8 cellular contexts compared by ENCODE assay signal in genomic region chr6:152983637-152984386, GRCh38. TPM values are rescaled to one million over a fixed set of nuclear protein-coding genes. Genes with fewer than 3 reads are reported as not detected.
DNase-seq lines count a peak whose midpoint lies in the region; ATAC-seq, FAIRE-seq and TF ChIP-seq lines count a peak whose summit lies in the region.

No MANE protein-coding gene starts in this region.

- no peaks in the 10 kb centered on the region for H3K9me3 Mint-ChIP-seq in CD4-positive, CD25-positive, alpha-beta regulatory T cell
- no peaks in the 10 kb centered on the region for H3K9me3 Mint-ChIP-seq in activated T-helper 17 cell treated with anti-CD3 and anti-CD28 coated beads, Interleukin-2, amount 50 U/mL, for 72 hours
- H3K9me3 Mint-ChIP-seq in naive thymus-derived CD8-positive, alpha-beta T cell = no peaks in the 10 kb centered on the region
- H3K9me3 Mint-ChIP-seq in stimulated activated naive B cell treated with anti-CD40 and anti-IgM and Interleukin-4, amounts not matched to agents 10 μg/mL and 1 μg/mL and 100 μg/mL, for 72 hours = no peaks in the 10 kb centered on the region

- H3K4me3 ChIP-seq in CD4-positive, CD25-positive, alpha-beta regulatory T cell (ENCODE audit: low read depth, low read length) = peak overlapping the region; percentile 96
- H3K4me3 ChIP-seq in fibroblast of lung (replicated peaks in 1 of 4; ENCODE audit: control extremely low read depth in 1 of 4, insufficient read depth in 1 of 4, low read depth in 3 of 4, low read length in 4 of 4) = peak overlapping the region; percentile 47 to 94 (median 88)

- no peaks in the 10 kb centered on the region for H3K36me3 ChIP-seq in CD4-positive, CD25-positive, alpha-beta regulatory T cell (ENCODE audit: control insufficient read depth, insufficient read depth, low read length)
- H3K36me3 ChIP-seq in fibroblast of lung (ENCODE audit: control insufficient read depth, insufficient read depth, low read length) = no peaks in the 10 kb centered on the region

- H3K4me1 ChIP-seq in CD4-positive, CD25-positive, alpha-beta regulatory T cell (ENCODE audit: control insufficient read depth, insufficient read depth, low read length, poor library complexity, severe bottlenecking) = peaks cover 54% of the 10 kb centered on the region
- H3K4me1 ChIP-seq in fibroblast of lung (ENCODE audit: control insufficient read depth, extremely low read depth, insufficient read depth, low read length) = peaks cover 5% of the 10 kb centered on the region

- peak overlapping the region; percentile 40 to 99 (median 97) for H3K27ac Mint-ChIP-seq in CD4-positive, CD25-positive, alpha-beta regulatory T cell
- peak overlapping the region; percentile 94 for H3K27ac Mint-ChIP-seq in activated T-helper 17 cell treated with anti-CD3 and anti-CD28 coated beads, Interleukin-2, amount 50 U/mL, for 72 hours
- peak overlapping the region; percentile 95 to 100 (median 98) for H3K27ac Mint-ChIP-seq in naive thymus-derived CD8-positive, alpha-beta T cell
- H3K27ac Mint-ChIP-seq in stimulated activated naive B cell treated with anti-CD40 and anti-IgM and Interleukin-4, amounts not matched to agents 10 μg/mL and 1 μg/mL and 100 μg/mL, for 72 hours = peak overlapping the region; percentile 98

- ATAC-seq in CD4-positive, CD25-positive, alpha-beta regulatory T cell (ENCODE audit: low read depth in 2 of 2) = peak in 1 of 2 donors; percentile 6
- ATAC-seq in GM19452 (IDR thresholded peaks at IDR 0.05; ENCODE audit: unreplicated experiment) = peak; percentile 23
- ATAC-seq in activated T-helper 17 cell treated with anti-CD3 and anti-CD28 coated beads, Interleukin-2, amount 50 U/mL, for 72 hours (replicated peaks) = peak; percentile 59
- no peak for ATAC-seq in naive thymus-derived CD8-positive, alpha-beta T cell
- ATAC-seq in stimulated activated naive B cell treated with anti-CD40 and anti-IgM and Interleukin-4, amounts not matched to agents 10 μg/mL and 1 μg/mL and 100 μg/mL, for 72 hours (replicated peaks) = peak; percentile 44 to 50

- peaks cover 32 to 64% (median 38%) of the 10 kb centered on the region in 4 donors for H3K4me1 Mint-ChIP-seq in CD4-positive, CD25-positive, alpha-beta regulatory T cell
- H3K4me1 Mint-ChIP-seq in activated T-helper 17 cell treated with anti-CD3 and anti-CD28 coated beads, Interleukin-2, amount 50 U/mL, for 72 hours = peaks cover 25% of the 10 kb centered on the region
- H3K4me1 Mint-ChIP-seq in naive thymus-derived CD8-positive, alpha-beta T cell = peaks cover 20 to 57% (median 43%) of the 10 kb centered on the region in 4 donors
- peaks cover 17 to 38% of the 10 kb centered on the region in 2 donors for H3K4me1 Mint-ChIP-seq in stimulated activated naive B cell treated with anti-CD40 and anti-IgM and Interleukin-4, amounts not matched to agents 10 μg/mL and 1 μg/mL and 100 μg/mL, for 72 hours

- H3K36me3 Mint-ChIP-seq in CD4-positive, CD25-positive, alpha-beta regulatory T cell = no peaks in the 10 kb centered on the region
- peaks cover 75% of the 10 kb centered on the region for H3K36me3 Mint-ChIP-seq in activated T-helper 17 cell treated with anti-CD3 and anti-CD28 coated beads, Interleukin-2, amount 50 U/mL, for 72 hours (ENCODE audit: low read depth)
- H3K36me3 Mint-ChIP-seq in naive thymus-derived CD8-positive, alpha-beta T cell = peaks cover 0 to 11% (median 0%) of the 10 kb centered on the region in 3 donors
- H3K36me3 Mint-ChIP-seq in stimulated activated naive B cell treated with anti-CD40 and anti-IgM and Interleukin-4, amounts not matched to agents 10 μg/mL and 1 μg/mL and 100 μg/mL, for 72 hours = peaks cover 9 to 28% of the 10 kb centered on the region in 2 donors

- H3K27me3 Mint-ChIP-seq in CD4-positive, CD25-positive, alpha-beta regulatory T cell = no peaks in the 10 kb centered on the region
- no peaks in the 10 kb centered on the region for H3K27me3 Mint-ChIP-seq in activated T-helper 17 cell treated with anti-CD3 and anti-CD28 coated beads, Interleukin-2, amount 50 U/mL, for 72 hours
- H3K27me3 Mint-ChIP-seq in naive thymus-derived CD8-positive, alpha-beta T cell = peaks cover 0 to 3% (median 0%) of the 10 kb centered on the region in 5 donors
- no peaks in the 10 kb centered on the region for H3K27me3 Mint-ChIP-seq in stimulated activated naive B cell treated with anti-CD40 and anti-IgM and Interleukin-4, amounts not matched to agents 10 μg/mL and 1 μg/mL and 100 μg/mL, for 72 hours

- FAIRE-seq in RCC 7860 (lab: Jason Lieb, UNC) = peak; percentile 80

- peak in 2 of 3 donors; percentile 84 to 91 for DNase-seq in CD4-positive, CD25-positive, alpha-beta regulatory T cell
- peak; percentile 72 for DNase-seq in HS-27A (ENCODE audit: low read depth)
- peak; percentile 55 for DNase-seq in RCC 7860 (ENCODE audit: low spot score)
- peak; percentile 81 to 85 for DNase-seq in fibroblast of lung (ENCODE audit: low read depth in 2 of 2)
- DNase-seq in naive thymus-derived CD8-positive, alpha-beta T cell = peak in 5 of 10 donors; percentile 87 to 97 (median 94)
- DNase-seq in stimulated activated naive B cell treated with anti-CD40 and anti-IgM and Interleukin-4, amounts not matched to agents 10 μg/mL and 1 μg/mL and 100 μg/mL, for 72 hours = peak; percentile 64

- peak overlapping the region; percentile 92 for H3K4me2 ChIP-seq in fibroblast of lung (ENCODE audit: extremely low read depth, insufficient read depth, low read length)

- H3K9me3 ChIP-seq in CD4-positive, CD25-positive, alpha-beta regulatory T cell (ENCODE audit: control insufficient read depth in 2 of 2, low read length in 2 of 2) = no peaks in the 10 kb centered on the region
- H3K9me3 ChIP-seq in fibroblast of lung (ENCODE audit: control insufficient read depth, insufficient read depth, low read depth, low read length) = no peaks in the 10 kb centered on the region

- peak overlapping the region; percentile 86 for H3K9ac ChIP-seq in fibroblast of lung (ENCODE audit: insufficient read depth, low read length)

- peak overlapping the region; percentile 92 for H3K27ac ChIP-seq in CD4-positive, CD25-positive, alpha-beta regulatory T cell (ENCODE audit: insufficient read depth, low read length, poor library complexity, severe bottlenecking)
- peak overlapping the region; percentile 95 for H3K27ac ChIP-seq in fibroblast of lung (ENCODE audit: insufficient read depth, low read length)

- no peak for TF ChIP-seq CTCF in fibroblast of lung (conservative IDR thresholded peaks at IDR 0.05 in 1 of 2, IDR thresholded peaks at IDR 0.05 in 1 of 2; ENCODE audit: low read depth in 1 of 2, low read length in 2 of 2)

- H4K20me1 ChIP-seq in fibroblast of lung (ENCODE audit: control insufficient read depth, extremely low read depth, insufficient read depth, low read length) = no peaks in the 10 kb centered on the region

- H3K4me3 Mint-ChIP-seq in CD4-positive, CD25-positive, alpha-beta regulatory T cell = peak overlapping the region; percentile 94 to 99 (median 99)
- peak overlapping the region; percentile 88 for H3K4me3 Mint-ChIP-seq in activated T-helper 17 cell treated with anti-CD3 and anti-CD28 coated beads, Interleukin-2, amount 50 U/mL, for 72 hours
- H3K4me3 Mint-ChIP-seq in naive thymus-derived CD8-positive, alpha-beta T cell = peak overlapping the region; percentile 89 to 100 (median 98)
- peak overlapping the region; percentile 87 to 96 for H3K4me3 Mint-ChIP-seq in stimulated activated naive B cell treated with anti-CD40 and anti-IgM and Interleukin-4, amounts not matched to agents 10 μg/mL and 1 μg/mL and 100 μg/mL, for 72 hours

- H3K27me3 ChIP-seq in CD4-positive, CD25-positive, alpha-beta regulatory T cell (ENCODE audit: control insufficient read depth, insufficient read depth, low read length) = no peaks in the 10 kb centered on the region
- H3K27me3 ChIP-seq in fibroblast of lung (ENCODE audit: control insufficient read depth, insufficient read depth, low read length) = no peaks in the 10 kb centered on the region

- no peak overlapping the region for H2AFZ ChIP-seq in fibroblast of lung (ENCODE audit: low read length)

- peaks cover 66% of the 10 kb centered on the region for H3K79me2 ChIP-seq in fibroblast of lung (ENCODE audit: control insufficient read depth, insufficient read depth, low read length)

- POLR2A ChIA-PET in naive thymus-derived CD8-positive, alpha-beta T cell (lab: Charles Lee) = interaction anchor here (1.0 to 1.7 kb wide), 5 partner anchors 11 to 1594 kb away, joined by 3 to 7 read pairs (median 6); partner anchors contain the start of gene RMND1

RNA-seq across cellular contexts. Expression of gene FBXO5, which starts 1.0 kb away (rescaled TPM):
- 7.9 TPM for total RNA-seq in CD4-positive, CD25-positive, alpha-beta regulatory T cell
- polyA plus RNA-seq in CD4-positive, CD25-positive, alpha-beta regulatory T cell = 1 to 10 TPM; 5.6 to 9.2 (median 7.7) TPM
- 10 to 100 TPM; 39.7 to 41.4 TPM for total RNA-seq in activated T-helper 17 cell treated with anti-CD3 and anti-CD28 coated beads, Interleukin-2, amount 50 U/mL, for 72 hours
- 6.9 and 8.4 TPM in 2 replicates for total RNA-seq in fibroblast of lung
- polyA plus RNA-seq in fibroblast of lung = 11.7 and 26.1 TPM in 2 replicates
- 7.9 and 16.8 TPM in 2 replicates for polyA plus RNA-seq in fibroblast of lung (2012)
- polyA minus RNA-seq in fibroblast of lung (ENCODE audit: low replicate concordance) = 0.12 and 1.0 TPM in 2 replicates
- total RNA-seq in naive thymus-derived CD8-positive, alpha-beta T cell = 1 to 10 TPM; 7.8 TPM
- 1 to 10 TPM; 4.3 to 7.1 (median 5.9) TPM for polyA plus RNA-seq in naive thymus-derived CD8-positive, alpha-beta T cell

RNA-seq across cellular contexts. Expression of gene MTRF1L, which starts 18.7 kb away (rescaled TPM):
- total RNA-seq in CD4-positive, CD25-positive, alpha-beta regulatory T cell = 17.2 TPM
- polyA plus RNA-seq in CD4-positive, CD25-positive, alpha-beta regulatory T cell = 10 to 100 TPM in 2 of 4 donors, 1 to 10 TPM in 2; 7.6 to 12.0 (median 9.2) TPM
- 10 to 100 TPM; 15.4 to 22.4 TPM for total RNA-seq in activated T-helper 17 cell treated with anti-CD3 and anti-CD28 coated beads, Interleukin-2, amount 50 U/mL, for 72 hours
- 13.4 and 15.7 TPM in 2 replicates for total RNA-seq in fibroblast of lung
- 17.8 and 20.0 TPM in 2 replicates for polyA plus RNA-seq in fibroblast of lung
- 14.2 and 17.5 TPM in 2 replicates for polyA plus RNA-seq in fibroblast of lung (2012)
- polyA minus RNA-seq in fibroblast of lung (ENCODE audit: low replicate concordance) = 0.37 and 0.47 TPM in 2 replicates
- 10 to 100 TPM; 14.6 to 17.4 TPM for total RNA-seq in naive thymus-derived CD8-positive, alpha-beta T cell
- 1 to 10 TPM; 7.3 to 9.5 (median 7.7) TPM for polyA plus RNA-seq in naive thymus-derived CD8-positive, alpha-beta T cell

Comparison
In these comparisons a context has a peak if more than half of its experiments do, and no peak if none do; other contexts are left out.
1. ATAC-seq: peak in GM19452 (single experiment), activated T-helper 17 cell treated with anti-CD3 and anti-CD28 coated beads, Interleukin-2, amount 50 U/mL, for 72 hours (single experiment) and stimulated activated naive B cell treated with anti-CD40 and anti-IgM and Interleukin-4, amounts not matched to agents 10 μg/mL and 1 μg/mL and 100 μg/mL, for 72 hours (2 of 2); none in naive thymus-derived CD8-positive, alpha-beta T cell (0 of 2).
2. Peak in every context shown above with its lines, with median percentiles within 50 percentile points of each other: H3K27ac Mint-ChIP-seq and H3K4me3 Mint-ChIP-seq.